ENCODE assay signal across 11 cellular contexts in genomic region chr4:137283737-137284136, GRCh38.
DNase-seq lines count a peak whose midpoint lies in the region; TF ChIP-seq lines count a peak whose summit lies in the region.
"Had no signal": no experiment of that assay in that cellular context is flagged by ENCODE, and none has a peak within 500 bp of the region (broad histone marks: within the 10 kb centered on the region; RNA-seq: fewer than 3 reads in every experiment).

No MANE protein-coding gene starts in this region.

- no peaks in the 10 kb centered on the region for H3K27me3 ChIP-seq in Caco-2 (replicated peaks; ENCODE audit: control insufficient read depth, insufficient read depth, low read length)
- H3K27me3 ChIP-seq: BLaER1 treated with 17β-estradiol and CSF1 and Interleukin-3, amounts not matched to agents 10 nM and 100 nM had no signal

- no peaks in the 10 kb centered on the region for H3K9me2 ChIP-seq in OCI-LY7 (ENCODE audit: insufficient read depth, low read length)

- BruUV-seq in OCI-LY7 (replicated peaks; lab: Mats Ljungman, UMichigan) = no TSS peak
- BruUV-seq in Caco-2 (replicated peaks; lab: Mats Ljungman, UMichigan) = no TSS peak

- no peak overlapping the region for H2AFZ ChIP-seq in OCI-LY7 (ENCODE audit: low read length)

- DNase-seq in NCI-H748 (lab: John Stamatoyannopoulos, UW; ENCODE audit: unreplicated experiment) = peak; percentile 30
- DNase-seq in NCI-H748 treated with DMSO at 0.1 percent for 48 hours (lab: John Stamatoyannopoulos, UW) = no peak
- DNase-seq in OCI-LY7 (ENCODE audit: low spot score) = no peak
- peak; percentile 70 for DNase-seq in epithelial cell of esophagus (ENCODE audit: low read depth)
- peak; percentile 17 for DNase-seq in renal cortical epithelial cell (ENCODE audit: low read depth)
- no peak for DNase-seq in Caco-2
- DNase-seq in NCI-H2227 treated with DMSO at 0.1 percent for 48 hours (lab: John Stamatoyannopoulos, UW) = no peak
- no peak for DNase-seq in activated CD4-positive, alpha-beta T cell treated with anti-CD3 and anti-CD28 coated beads for 48 hours
- DNase-seq: activated CD4-positive, alpha-beta memory T cell treated with anti-CD3 and anti-CD28 coated beads, Interleukin-2, amount 10 ng/mL, durations not matched to agents 7 days and 5 days; RPMI8226 had no signal

- no peaks in the 10 kb centered on the region for H3K4me1 ChIP-seq in OCI-LY7 (ENCODE audit: insufficient read depth, low read length, poor library complexity, severe bottlenecking)
- H3K4me1 ChIP-seq in Caco-2 = no peaks in the 10 kb centered on the region
- H3K4me1 ChIP-seq: BLaER1 treated with 17β-estradiol and CSF1 and Interleukin-3, amounts not matched to agents 10 nM and 100 nM had no signal

- H3K4me3 Mint-ChIP-seq in Caco-2 (ENCODE audit: unreplicated experiment) = no peak overlapping the region
- H3K4me3 Mint-ChIP-seq: activated CD4-positive, alpha-beta memory T cell treated with anti-CD3 and anti-CD28 coated beads, Interleukin-2, amount 10 ng/mL, durations not matched to agents 7 days and 5 days had no signal

- H4K20me1 ChIP-seq in OCI-LY7 (ENCODE audit: insufficient read depth, low read length) = no peaks in the 10 kb centered on the region
- H4K20me1 ChIP-seq: BLaER1 treated with 17β-estradiol and CSF1 and Interleukin-3, amounts not matched to agents 10 nM and 100 nM had no signal

- peaks cover 6% of the 10 kb centered on the region for H3K27me3 Mint-ChIP-seq in Caco-2 (ENCODE audit: insufficient read depth, unreplicated experiment)
- H3K27me3 Mint-ChIP-seq: activated CD4-positive, alpha-beta memory T cell treated with anti-CD3 and anti-CD28 coated beads, Interleukin-2, amount 10 ng/mL, durations not matched to agents 7 days and 5 days had no signal

- H3K36me3 Mint-ChIP-seq in Caco-2 (ENCODE audit: insufficient read depth, unreplicated experiment) = no peaks in the 10 kb centered on the region

- CTCF ChIA-PET in OCI-LY7 (lab: Charles Lee; ENCODE audit: unreplicated experiment) (no interaction called here), Caco-2 (lab: Charles Lee) (interaction anchor here (0.6 kb wide), 1 partner anchor 336 kb away, joined by 3 read pairs; no protein-coding TSS in a partner anchor)

- no peaks in the 10 kb centered on the region for H3K9me3 Mint-ChIP-seq in Caco-2 (ENCODE audit: unreplicated experiment)
- H3K9me3 Mint-ChIP-seq: activated CD4-positive, alpha-beta memory T cell treated with anti-CD3 and anti-CD28 coated beads, Interleukin-2, amount 10 ng/mL, durations not matched to agents 7 days and 5 days had no signal

- no peaks in the 10 kb centered on the region for H3K4me1 Mint-ChIP-seq in Caco-2 (ENCODE audit: low read depth, unreplicated experiment)
- H3K4me1 Mint-ChIP-seq: activated CD4-positive, alpha-beta memory T cell treated with anti-CD3 and anti-CD28 coated beads, Interleukin-2, amount 10 ng/mL, durations not matched to agents 7 days and 5 days had no signal

- H3K36me3 ChIP-seq in OCI-LY7 (ENCODE audit: insufficient read depth, low read length) (no peaks in the 10 kb centered on the region), Caco-2 (ENCODE audit: control insufficient read depth, insufficient read depth, low read length) (no peaks in the 10 kb centered on the region)
- H3K36me3 ChIP-seq: BLaER1 treated with 17β-estradiol and CSF1 and Interleukin-3, amounts not matched to agents 10 nM and 100 nM had no signal

- intact Hi-C loops in OCI-LY7 (cut with micrococcal nuclease; ENCODE audit: unreplicated experiment) (no loop called here), Caco-2 (cut with micrococcal nuclease; ENCODE audit: unreplicated experiment) (no loop called here)

- no peak overlapping the region for H3K27ac ChIP-seq in OCI-LY7 (ENCODE audit: low read depth, low read length, poor library complexity, severe bottlenecking)
- H3K27ac ChIP-seq: BLaER1 treated with 17β-estradiol and CSF1 and Interleukin-3, amounts not matched to agents 10 nM and 100 nM had no signal

- H3K9me3 ChIP-seq in OCI-LY7 (ENCODE audit: low read length) (no peaks in the 10 kb centered on the region), Caco-2 (no peaks in the 10 kb centered on the region)
- H3K9me3 ChIP-seq: BLaER1 treated with 17β-estradiol and CSF1 and Interleukin-3, amounts not matched to agents 10 nM and 100 nM had no signal

- TF ChIP-seq CTCF in OCI-LY7 (conservative IDR thresholded peaks at IDR 0.05; ENCODE audit: low read length) = 0 out of 2 replicates have a peak, but pooled peaks have one; percentile 19
- peak; percentile 61 for TF ChIP-seq CTCF in epithelial cell of esophagus (IDR thresholded peaks at IDR 0.05; ENCODE audit: insufficient read depth, low read depth, low read length, missing control alignments)
- TF ChIP-seq CTCF in Caco-2 (IDR thresholded peaks at IDR 0.05; ENCODE audit: insufficient read depth in 1 of 2, low read depth in 1 of 2, low read length in 1 of 2, severe bottlenecking in 1 of 2, unreplicated experiment in 1 of 2) = no peak

- no peak overlapping the region for H3K27ac Mint-ChIP-seq in Caco-2 (ENCODE audit: unreplicated experiment)
- H3K27ac Mint-ChIP-seq: activated CD4-positive, alpha-beta memory T cell treated with anti-CD3 and anti-CD28 coated beads, Interleukin-2, amount 10 ng/mL, durations not matched to agents 7 days and 5 days had no signal

- H3K79me2 ChIP-seq in OCI-LY7 (ENCODE audit: insufficient read depth, low read depth, low read length) = no peaks in the 10 kb centered on the region

- POLR2A ChIA-PET in OCI-LY7 (lab: Charles Lee) = no interaction called here
- POLR2A ChIA-PET in Caco-2 (lab: Charles Lee) = no interaction called here

- no peak overlapping the region for H3K4me3 ChIP-seq in OCI-LY7 (ENCODE audit: low read depth, low read length, poor library complexity, severe bottlenecking)
- no peak overlapping the region for H3K4me3 ChIP-seq in epithelial cell of esophagus (ENCODE audit: low read length)
- H3K4me3 ChIP-seq in Caco-2 (ENCODE audit: low read depth, low read length) = no peak overlapping the region
- H3K4me3 ChIP-seq: BLaER1 treated with 17β-estradiol and CSF1 and Interleukin-3, amounts not matched to agents 10 nM and 100 nM had no signal

- no peak overlapping the region for H3K4me2 ChIP-seq in OCI-LY7 (ENCODE audit: low read length)
- H3K4me2 ChIP-seq: BLaER1 treated with 17β-estradiol and CSF1 and Interleukin-3, amounts not matched to agents 10 nM and 100 nM had no signal

Comparison
In these comparisons a context has a peak if more than half of its experiments do, and no peak if none do; other contexts are left out.
1. DNase-seq: peak in NCI-H748 (single experiment), epithelial cell of esophagus (single experiment) and renal cortical epithelial cell (single experiment); none in NCI-H748 treated with DMSO at 0.1 percent for 48 hours (single experiment), OCI-LY7 (single experiment), Caco-2 (0 of 2), NCI-H2227 treated with DMSO at 0.1 percent for 48 hours (single experiment) and activated CD4-positive, alpha-beta T cell treated with anti-CD3 and anti-CD28 coated beads for 48 hours (single experiment).
2. CTCF ChIP-seq: peak in OCI-LY7 (single experiment) and epithelial cell of esophagus (single experiment); none in Caco-2 (0 of 2).